19 cellular contexts compared by ENCODE assay signal in the genomic region with DNA sequence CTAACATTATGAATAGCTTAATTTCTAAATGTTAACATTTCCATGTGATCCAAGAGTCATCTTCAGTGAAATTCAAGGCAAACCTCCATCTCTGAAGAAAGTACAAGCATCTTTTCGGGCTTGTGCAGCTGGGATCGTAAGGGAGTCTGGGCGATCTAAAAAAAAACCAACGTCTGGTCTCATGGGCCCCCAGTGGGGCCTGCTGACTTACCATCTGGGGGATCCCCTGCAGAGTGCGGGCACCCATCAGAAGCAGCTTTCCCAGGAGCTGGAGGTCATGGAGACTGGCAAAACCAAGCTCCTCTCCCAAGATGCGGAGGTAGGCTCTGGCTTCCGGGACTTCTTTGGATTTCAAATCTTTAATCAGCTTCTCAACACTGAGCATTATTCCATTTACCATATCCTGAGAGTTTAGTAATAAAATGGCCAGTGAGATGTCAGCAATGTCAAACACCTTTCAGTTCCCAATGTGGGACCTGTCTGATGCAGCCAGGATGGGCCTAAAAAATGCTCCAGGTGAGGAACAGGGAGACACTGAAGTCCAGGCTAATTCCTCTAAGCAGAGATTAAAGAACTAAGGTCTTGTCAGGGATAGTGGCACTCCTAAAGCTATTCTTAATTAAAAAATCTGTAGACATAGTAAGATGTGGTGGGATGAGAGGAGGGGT. TPM values are rescaled to one million over a fixed set of nuclear protein-coding genes. Genes with fewer than 3 reads are reported as not detected.
A peak's percentile ranks its signal among the peaks of the same experiment; 100 is the strongest.
DNase-seq lines count a peak whose midpoint lies in the region; ATAC-seq and TF ChIP-seq lines count a peak whose summit lies in the region.
"Had no signal": no experiment of that assay in that cellular context is flagged by ENCODE, and none has a peak within 500 bp of the region (broad histone marks: within the 10 kb centered on the region; RNA-seq: fewer than 3 reads in every experiment).

No MANE protein-coding gene starts in this region.

- WGBS in right lobe of liver (ENCODE audit: insufficient coverage, low coverage, low lambda C conversion rate, missing lambda C conversion rate): 95% methylated on average over 3 of the region's 7 CpGs

- no peak overlapping the region for H3K4me3 Mint-ChIP-seq in T-helper 17 cell
- H3K4me3 Mint-ChIP-seq: CD14-positive monocyte; CD4-positive, alpha-beta T cell; CD8-positive, alpha-beta memory T cell had no signal

- no peak for TF ChIP-seq CTCF in right lobe of liver (IDR thresholded peaks at IDR 0.05)

- H3K36me3 Mint-ChIP-seq in T-helper 17 cell (ENCODE audit: low read depth): no peaks in the 10 kb centered on the region
- H3K36me3 Mint-ChIP-seq: CD14-positive monocyte; CD8-positive, alpha-beta memory T cell had no signal

- H3K4me1 Mint-ChIP-seq in T-helper 17 cell: no peaks in the 10 kb centered on the region
- H3K4me1 Mint-ChIP-seq: CD14-positive monocyte; CD8-positive, alpha-beta memory T cell had no signal

- H3K27me3 Mint-ChIP-seq in T-helper 17 cell: peaks cover 24% of the 10 kb centered on the region

- intact Hi-C loops in right lobe of liver (cut with DNase I): no loop called here

- no peaks in the 10 kb centered on the region for H3K27me3 ChIP-seq in BLaER1
- H3K27me3 ChIP-seq in right lobe of liver: no peaks in the 10 kb centered on the region

- peak; percentile 18 for TF ChIP-seq POLR2A in right lobe of liver (IDR thresholded peaks at IDR 0.05)

- H3K4me2 ChIP-seq in BLaER1: peak overlapping the region; percentile 51

- H3K27ac ChIP-seq in BLaER1: no peak overlapping the region
- H3K27ac ChIP-seq in right lobe of liver: peak overlapping the region in 1 of 3 donors; percentile 3
- H3K27ac ChIP-seq: GM23248 had no signal

- ATAC-seq in right lobe of liver: peak; percentile 3 to 27 (median 6)
- no peak for ATAC-seq in T-helper 17 cell
- ATAC-seq: GM12878 had no signal

- no peaks in the 10 kb centered on the region for H3K36me3 ChIP-seq in BLaER1
- peaks cover 9 to 100% (median 66%) of the 10 kb centered on the region in 4 donors for H3K36me3 ChIP-seq in right lobe of liver

- DNase-seq in islet precursor cell (peak; percentile 3), right lobe of liver (no peak), NCI-H1436 (lab: John Stamatoyannopoulos, UW) (no peak), RPMI8226 (no peak), T-helper 17 cell (no peak)
- DNase-seq: 8988T; CD4-positive, alpha-beta T cell; CD8-positive, alpha-beta memory T cell; DMS 273 treated with DMSO at 0.1 percent for 48 hours; DMS79; EL; GDM1; GM23248; H7; HCEC 1CT had no signal

- H3K27ac Mint-ChIP-seq in T-helper 17 cell: no peak overlapping the region
- H3K27ac Mint-ChIP-seq: CD14-positive monocyte; CD4-positive, alpha-beta T cell; CD8-positive, alpha-beta memory T cell had no signal

- peaks cover 11% of the 10 kb centered on the region for H3K4me1 ChIP-seq in BLaER1
- peaks cover 0 to 12% (median 0%) of the 10 kb centered on the region in 4 donors for H3K4me1 ChIP-seq in right lobe of liver

- H3K9me3 ChIP-seq in BLaER1: no peaks in the 10 kb centered on the region
- H3K9me3 ChIP-seq in right lobe of liver: no peaks in the 10 kb centered on the region
- no peaks in the 10 kb centered on the region for H3K9me3 ChIP-seq in T-helper 17 cell (ENCODE audit: control insufficient read depth, low read length, poor library complexity, severe bottlenecking)

- no peak overlapping the region for H3K9ac ChIP-seq in BLaER1
- H3K9ac ChIP-seq: GM23248 had no signal

- H4K20me1 ChIP-seq in BLaER1: no peaks in the 10 kb centered on the region

- no peak overlapping the region for H3K4me3 ChIP-seq in BLaER1
- no peak overlapping the region for H3K4me3 ChIP-seq in right lobe of liver
- H3K4me3 ChIP-seq: GM12878, GM23248 had no signal

RNA-seq across cellular contexts. Expression of gene APOB, which starts 19.0 kb away (rescaled TPM):
- 1,000 to 10,000 TPM; 2,615 to 3,271 (median 2,774) TPM for total RNA-seq in right lobe of liver
- not detected for total RNA-seq in T-helper 17 cell
- total RNA-seq: A673; CD4-positive, alpha-beta T cell; CD8-positive, alpha-beta memory T cell; GM23248 had no signal

Comparison
In these comparisons a context has a peak if more than half of its experiments do, and no peak if none do; other contexts are left out.
1. RNA of gene APOB, which starts 19.0 kb away (total RNA-seq): 2,615 to 3,271 TPM in right lobe of liver; not detected in T-helper 17 cell; every median in the first group is over 1,000 times any median in the second.